In genomic region chr12:43836455-43836989, GRCh38 we compare ENCODE assay signal across 8 cellular contexts. TPM values are rescaled to one million over a fixed set of nuclear protein-coding genes. Genes with fewer than 3 reads are reported as not detected.
DNase-seq lines count a peak whose midpoint lies in the region; ATAC-seq and TF ChIP-seq lines count a peak whose summit lies in the region.

No MANE protein-coding gene starts in this region.

- H3K27ac Mint-ChIP-seq in CD8-positive, alpha-beta memory T cell: peak overlapping the region; percentile 69 to 97 (median 88)
- H3K27ac Mint-ChIP-seq in activated naive CD8-positive, alpha-beta T cell treated with anti-CD3 and anti-CD28 coated beads, Interleukin-2, amount 10 ng/mL, durations not matched to agents 7 days and 5 days: no peak overlapping the region

- ATAC-seq in GM19455 (IDR thresholded peaks at IDR 0.05; ENCODE audit: unreplicated experiment): peak; percentile 8
- no peak for ATAC-seq in activated naive CD8-positive, alpha-beta T cell treated with anti-CD3 and anti-CD28 coated beads, Interleukin-2, amount 10 ng/mL, durations not matched to agents 7 days and 5 days (ENCODE audit: low read depth)
- ATAC-seq in gastrocnemius medialis: peak; percentile 69 to 70
- no peak for ATAC-seq in HG02623 (IDR thresholded peaks at IDR 0.05; ENCODE audit: unreplicated experiment)

- TF ChIP-seq CTCF in gastrocnemius medialis (IDR thresholded peaks at IDR 0.05 in 4 of 5, conservative IDR thresholded peaks at IDR 0.05 in 1 of 5): no peak

- peak overlapping the region; percentile 60 for H3K4me3 ChIP-seq in CD8-positive, alpha-beta memory T cell (ENCODE audit: low read length)
- peak overlapping the region; percentile 65 for H3K4me3 ChIP-seq in HUES48 (ENCODE audit: low read depth, low read length)
- H3K4me3 ChIP-seq in gastrocnemius medialis: peak overlapping the region; percentile 67 to 87 (median 70)

- intact Hi-C loops in gastrocnemius medialis (cut with DNase I; ENCODE audit: low total_unique reads): loop anchor here (1.0 to 2.0 kb wide), 2 partner anchors 30 to 78 kb away; partner anchors contain the start of genes IRAK4, PUS7L and TWF1

- no peak for TF ChIP-seq POLR2A in gastrocnemius medialis (IDR thresholded peaks at IDR 0.05)

- peaks cover 0 to 5% (median 0%) of the 10 kb centered on the region in 3 donors for H3K36me3 Mint-ChIP-seq in CD8-positive, alpha-beta memory T cell
- H3K36me3 Mint-ChIP-seq in activated naive CD8-positive, alpha-beta T cell treated with anti-CD3 and anti-CD28 coated beads, Interleukin-2, amount 10 ng/mL, durations not matched to agents 7 days and 5 days: no peaks in the 10 kb centered on the region

- no peaks in the 10 kb centered on the region for H3K27me3 Mint-ChIP-seq in CD8-positive, alpha-beta memory T cell
- peaks cover 48% of the 10 kb centered on the region for H3K27me3 Mint-ChIP-seq in activated naive CD8-positive, alpha-beta T cell treated with anti-CD3 and anti-CD28 coated beads, Interleukin-2, amount 10 ng/mL, durations not matched to agents 7 days and 5 days

- H3K4me1 Mint-ChIP-seq in CD8-positive, alpha-beta memory T cell: peaks cover 42 to 58% (median 46%) of the 10 kb centered on the region in 3 donors
- peaks cover 29% of the 10 kb centered on the region for H3K4me1 Mint-ChIP-seq in activated naive CD8-positive, alpha-beta T cell treated with anti-CD3 and anti-CD28 coated beads, Interleukin-2, amount 10 ng/mL, durations not matched to agents 7 days and 5 days

- H3K9ac ChIP-seq in HUES48 (ENCODE audit: low read depth, low read length): 0 out of 2 replicates have a peak overlapping the region, but pooled peaks have one; percentile 4

- H3K9me3 ChIP-seq in CD8-positive, alpha-beta memory T cell (ENCODE audit: low read length): no peaks in the 10 kb centered on the region
- no peaks in the 10 kb centered on the region for H3K9me3 ChIP-seq in HUES48 (ENCODE audit: control insufficient read depth, insufficient read depth, low read length)
- no peaks in the 10 kb centered on the region for H3K9me3 ChIP-seq in gastrocnemius medialis

- peaks cover 29% of the 10 kb centered on the region for H3K4me1 ChIP-seq in CD8-positive, alpha-beta memory T cell (ENCODE audit: insufficient read depth, low read length)
- H3K4me1 ChIP-seq in HUES48 (ENCODE audit: control insufficient read depth, insufficient read depth, low read length) (peaks cover 4% of the 10 kb centered on the region; the same call in 1 of the 2 replicates), gastrocnemius medialis (peaks cover 0 to 15% of the 10 kb centered on the region in 2 donors)

- no peaks in the 10 kb centered on the region for H3K9me3 Mint-ChIP-seq in CD8-positive, alpha-beta memory T cell
- no peaks in the 10 kb centered on the region for H3K9me3 Mint-ChIP-seq in activated naive CD8-positive, alpha-beta T cell treated with anti-CD3 and anti-CD28 coated beads, Interleukin-2, amount 10 ng/mL, durations not matched to agents 7 days and 5 days

- peak overlapping the region; percentile 68 for H3K27ac ChIP-seq in CD8-positive, alpha-beta memory T cell (ENCODE audit: low read depth, low read length)
- no peak overlapping the region for H3K27ac ChIP-seq in HUES48 (ENCODE audit: low read depth, low read length)
- H3K27ac ChIP-seq in gastrocnemius medialis: peak overlapping the region; percentile 82 to 96 (median 93)

- peak overlapping the region; percentile 68 to 95 (median 81) for H3K4me3 Mint-ChIP-seq in CD8-positive, alpha-beta memory T cell
- H3K4me3 Mint-ChIP-seq in activated naive CD8-positive, alpha-beta T cell treated with anti-CD3 and anti-CD28 coated beads, Interleukin-2, amount 10 ng/mL, durations not matched to agents 7 days and 5 days: peak overlapping the region; percentile 55

- POLR2A ChIA-PET in CD8-positive, alpha-beta memory T cell (lab: Charles Lee): interaction anchor here (0.6 to 4.6 kb wide), 3 partner anchors 30 to 78 kb away, joined by 4 to 35 read pairs (median 8); partner anchors contain the start of genes IRAK4, PUS7L and TWF1
- POLR2A ChIA-PET in activated naive CD8-positive, alpha-beta T cell treated with anti-CD3 and anti-CD28 coated beads, Interleukin-2, amount 10 ng/mL, durations not matched to agents 7 days and 5 days (lab: Charles Lee): interaction anchor here (1.0 to 1.9 kb wide), 2 partner anchors 30 to 33 kb away, joined by 3 to 14 read pairs; partner anchors contain the start of gene TWF1

- no peaks in the 10 kb centered on the region for H3K27me3 ChIP-seq in CD8-positive, alpha-beta memory T cell (ENCODE audit: insufficient read depth, low read length, poor library complexity, severe bottlenecking)
- H3K27me3 ChIP-seq in HUES48 (ENCODE audit: control insufficient read depth, insufficient read depth, low read length): peaks cover 31% of the 10 kb centered on the region
- no peaks in the 10 kb centered on the region for H3K27me3 ChIP-seq in gastrocnemius medialis

- in situ Hi-C loops in gastrocnemius medialis (cut with MboI; ENCODE audit: low sequenced_read_pairs in 4 of 4): no loop called here

- DNase-seq in CD8-positive, alpha-beta memory T cell: no peak
- DNase-seq in activated naive CD8-positive, alpha-beta T cell treated with anti-CD3 and anti-CD28 coated beads, Interleukin-2, amount 10 ng/mL, durations not matched to agents 7 days and 5 days: no peak
- peak; percentile 11 for DNase-seq in hepatic stellate cell (ENCODE audit: low spot score)
- DNase-seq in gastrocnemius medialis: no peak
- no peak for DNase-seq in SK-N-DZ (ENCODE audit: low spot score)

- H3K36me3 ChIP-seq in CD8-positive, alpha-beta memory T cell (ENCODE audit: insufficient read depth, low read length): no peaks in the 10 kb centered on the region
- H3K36me3 ChIP-seq in HUES48 (ENCODE audit: control insufficient read depth, insufficient read depth, low read length) (no peaks in the 10 kb centered on the region), gastrocnemius medialis (no peaks in the 10 kb centered on the region)

- CTCF ChIA-PET in CD8-positive, alpha-beta memory T cell (lab: Charles Lee): interaction anchor here (0.6 to 4.5 kb wide), 3 partner anchors 30 to 77 kb away, joined by 3 to 23 read pairs (median 5); partner anchors contain the start of gene TWF1

RNA-seq across cellular contexts. Expression of gene TMEM117, which starts 0.6 kb away (rescaled TPM):
- total RNA-seq in CD8-positive, alpha-beta memory T cell: 1 to 10 TPM; 1.4 to 1.8 TPM
- 6.2 TPM for polyA plus RNA-seq in CD8-positive, alpha-beta memory T cell
- 1 to 10 TPM in 1 of 2 experiments, under 1 TPM in 1; 0.58 to 1.0 TPM for total RNA-seq in activated naive CD8-positive, alpha-beta T cell treated with anti-CD3 and anti-CD28 coated beads, Interleukin-2, amount 10 ng/mL, durations not matched to agents 7 days and 5 days
- total RNA-seq in gastrocnemius medialis: 10 to 100 TPM in 1 of 4 donors, 1 to 10 TPM in 3; 3.5 to 19.4 (median 6.1) TPM
- polyA plus RNA-seq in SK-N-DZ (2014; cell fraction: cytosol; rRNA removed): 12.0 and 14.6 TPM in 2 replicates
- 8.9 and 14.2 TPM in 2 replicates for polyA plus RNA-seq in SK-N-DZ (2014; cell fraction: nucleus; rRNA removed)

RNA-seq across cellular contexts. Expression of gene TWF1, which starts 30.4 kb away (rescaled TPM):
- 10 to 100 TPM; 29.7 to 32.1 TPM for total RNA-seq in CD8-positive, alpha-beta memory T cell
- 13.9 TPM for polyA plus RNA-seq in CD8-positive, alpha-beta memory T cell
- 10 to 100 TPM; 27.2 to 29.0 TPM for total RNA-seq in activated naive CD8-positive, alpha-beta T cell treated with anti-CD3 and anti-CD28 coated beads, Interleukin-2, amount 10 ng/mL, durations not matched to agents 7 days and 5 days
- 10 to 100 TPM in 2 of 4 donors, 1 to 10 TPM in 2; 7.4 to 10.7 (median 9.0) TPM for total RNA-seq in gastrocnemius medialis
- 52.2 and 68.7 TPM in 2 replicates for polyA plus RNA-seq in SK-N-DZ (2014; cell fraction: cytosol; rRNA removed)
- 37.7 and 42.4 TPM in 2 replicates for polyA plus RNA-seq in SK-N-DZ (2014; cell fraction: nucleus; rRNA removed)

Comparison
In these comparisons a context has a peak if more than half of its experiments do, and no peak if none do; other contexts are left out.
1. ATAC-seq: peak in GM19455 (single experiment) and gastrocnemius medialis (2 of 2); none in activated naive CD8-positive, alpha-beta T cell treated with anti-CD3 and anti-CD28 coated beads, Interleukin-2, amount 10 ng/mL, durations not matched to agents 7 days and 5 days (single experiment) and HG02623 (single experiment).
2. Peak in every context shown above with its lines, with median percentiles within 50 percentile points of each other: H3K4me3 ChIP-seq.